17 cellular contexts compared by ENCODE assay signal in the genomic region with DNA sequence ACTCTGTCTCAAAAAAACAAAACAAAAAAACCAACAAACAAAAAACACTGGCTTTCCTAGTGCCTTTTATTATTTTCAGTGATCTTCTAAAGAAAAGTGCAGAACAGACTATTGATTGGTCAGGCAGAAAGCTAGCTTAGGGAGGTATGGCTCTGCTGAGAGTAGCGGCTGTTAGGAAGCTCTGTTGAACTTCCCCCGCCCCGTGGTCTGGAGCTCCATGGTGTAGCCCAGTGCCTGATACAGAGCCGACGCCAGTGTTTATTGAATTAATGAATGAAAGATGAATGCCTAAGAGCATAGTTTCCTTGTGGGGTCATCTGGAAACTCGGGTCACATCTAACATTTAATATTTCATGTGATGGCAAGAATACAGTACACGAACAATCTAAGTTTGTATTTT.
DNase-seq lines count a peak whose midpoint lies in the region; ATAC-seq, FAIRE-seq and TF ChIP-seq lines count a peak whose summit lies in the region.
"Had no signal": no experiment of that assay in that cellular context is flagged by ENCODE, and none has a peak within 500 bp of the region (broad histone marks: within the 10 kb centered on the region; RNA-seq: fewer than 3 reads in every experiment).

No MANE protein-coding gene starts in this region.

- peaks cover 0 to 4% (median under 1%) of the 10 kb centered on the region in 4 donors for H3K4me1 Mint-ChIP-seq in CD4-positive, alpha-beta memory T cell
- H3K4me1 Mint-ChIP-seq: B cell; CD4-positive, CD25-positive, alpha-beta regulatory T cell had no signal

- H2BK120ac ChIP-seq in mesendoderm (ENCODE audit: low read depth, low read length), result no peak overlapping the region

- no peak overlapping the region for H3K56ac ChIP-seq in mesendoderm (ENCODE audit: low read length)

- no peaks in the 10 kb centered on the region for H3K79me1 ChIP-seq in mesendoderm (ENCODE audit: low read length)

- no peak overlapping the region for H4K8ac ChIP-seq in mesendoderm (ENCODE audit: low read depth, low read length)

- ATAC-seq in right lobe of liver, result peak in 3 of 4 donors; percentile 30 to 45 (median 45)
- no peak for ATAC-seq in HepG2
- no peak for ATAC-seq in HG02588 (IDR thresholded peaks at IDR 0.05; ENCODE audit: unreplicated experiment)

- no peak overlapping the region for H3K4me3 ChIP-seq in right lobe of liver
- H3K4me3 ChIP-seq in HepG2 (replicated peaks in 1 of 3; ENCODE audit: insufficient read depth in 1 of 3, low read depth in 2 of 3, low read length in 3 of 3), result no peak overlapping the region
- H3K4me3 ChIP-seq in dorsolateral prefrontal cortex, result peak overlapping the region in 1 of 59 donors; percentile 12
- H3K4me3 ChIP-seq in mesendoderm (ENCODE audit: low read length), result no peak overlapping the region
- no peak overlapping the region for H3K4me3 ChIP-seq in Peyer's patch
- H3K4me3 ChIP-seq in CD4-positive, alpha-beta memory T cell (ENCODE audit: low read length in 2 of 2), result no peak overlapping the region

- peaks cover 0 to 1% of the 10 kb centered on the region in 2 donors for H3K27me3 Mint-ChIP-seq in CD4-positive, alpha-beta memory T cell

- H4K5ac ChIP-seq in mesendoderm (ENCODE audit: low read length), result no peak overlapping the region

- in situ Hi-C loops in HepG2 (cut with HindIII; ENCODE audit: extremely low pct_ligation_motif_present, low pct_unique_long_range_greater_than_20kb), result no loop called here

- POLR2A ChIA-PET in HepG2 (lab: Yijun Ruan, JAX), result no interaction called here
- POLR2A ChIA-PET in CD4-positive, alpha-beta memory T cell (lab: Charles Lee; ENCODE audit: partially characterized antibody), result no interaction called here

- no peak for FAIRE-seq in HepG2 (lab: Jason Lieb, UNC)
- FAIRE-seq: D721Med, G401.6, GM12891 had no signal

- no peak overlapping the region for H3K9ac ChIP-seq in HepG2 (ENCODE audit: insufficient read depth, low read depth, low read length)
- H3K9ac ChIP-seq in mesendoderm (ENCODE audit: low read length), result no peak overlapping the region

- 48% methylated on average over 7 of the region's 7 CpGs for WGBS in right lobe of liver (ENCODE audit: insufficient coverage, low coverage, low lambda C conversion rate, missing lambda C conversion rate)
- WGBS in HepG2 (ENCODE audit: low lambda C conversion rate), result 53% methylated on average over 7 of the region's 7 CpGs
- no CpG with 5 or more reads among the region's 7 CpGs for WGBS in mesendoderm (ENCODE audit: extremely low coverage, insufficient coverage, low lambda C conversion rate)

- CTCF ChIA-PET in HepG2 (lab: Yijun Ruan, JAX; ENCODE audit: low intra/inter-chr PET ratio, low total read pairs), result no interaction called here
- CTCF ChIA-PET in CD4-positive, alpha-beta memory T cell (lab: Charles Lee; ENCODE audit: partially characterized antibody), result no interaction called here

- peak overlapping the region; percentile 60 for H3K18ac ChIP-seq in mesendoderm (ENCODE audit: low read length)

- H3K27me3 ChIP-seq in right lobe of liver, result no peaks in the 10 kb centered on the region
- no peaks in the 10 kb centered on the region; a peak in 1 of 5 replicates for H3K27me3 ChIP-seq in HepG2 (ENCODE audit: control insufficient read depth in 1 of 2, insufficient read depth in 2 of 2, low read length in 2 of 2)
- no peaks in the 10 kb centered on the region for H3K27me3 ChIP-seq in dorsolateral prefrontal cortex
- H3K27me3 ChIP-seq in mesendoderm (ENCODE audit: insufficient read depth, low read length, poor library complexity), result no peaks in the 10 kb centered on the region
- H3K27me3 ChIP-seq in Peyer's patch, result no peaks in the 10 kb centered on the region
- no peaks in the 10 kb centered on the region for H3K27me3 ChIP-seq in CD4-positive, alpha-beta memory T cell (ENCODE audit: insufficient read depth, low read length)

- peaks cover 0 to 2% (median 0%) of the 10 kb centered on the region in 8 donors for H3K9me3 Mint-ChIP-seq in CD4-positive, alpha-beta memory T cell
- H3K9me3 Mint-ChIP-seq: H9 had no signal

- no peak for TF ChIP-seq EP300 in HepG2 (IDR thresholded peaks at IDR 0.05; ENCODE audit: low read depth in 2 of 2, low read length in 2 of 2)
- no peak for TF ChIP-seq EP300 in HepG2 (CRISPR knock-in tag; IDR thresholded peaks at IDR 0.05; ENCODE audit: borderline replicate concordance)

- H3K27ac ChIP-seq in right lobe of liver (no peak overlapping the region), HepG2 (ENCODE audit: extremely low read length, insufficient read depth, low read length) (no peak overlapping the region), dorsolateral prefrontal cortex (peak overlapping the region in 33 of 59 donors; percentile 3 to 99 (median 55)), mesendoderm (ENCODE audit: low read depth, low read length) (no peak overlapping the region), Peyer's patch (no peak overlapping the region)
- H3K27ac ChIP-seq in CD4-positive, alpha-beta memory T cell (ENCODE audit: low read depth, low read length), result no peak overlapping the region

- no peak overlapping the region for H2BK5ac ChIP-seq in mesendoderm (ENCODE audit: low read length)

- BruUV-seq in HepG2 (replicated peaks; lab: Mats Ljungman, UMichigan), result no TSS peak

- no peak overlapping the region for H2AFZ ChIP-seq in HepG2 (ENCODE audit: low read length)

- H3K23ac ChIP-seq in mesendoderm (ENCODE audit: low read length), result no peak overlapping the region

- TF ChIP-seq RAD21 in HepG2 (CRISPR knock-in tag; IDR thresholded peaks at IDR 0.05), result no peak

- H3K4me1 ChIP-seq in right lobe of liver, result no peaks in the 10 kb centered on the region
- 0 out of 2 replicates have a peak, but pooled peaks cover 5% of the 10 kb centered on the region for H3K4me1 ChIP-seq in HepG2 (ENCODE audit: insufficient read depth, low read length)
- no peaks in the 10 kb centered on the region for H3K4me1 ChIP-seq in mesendoderm (ENCODE audit: control insufficient read depth, low read depth, low read length)
- H3K4me1 ChIP-seq in Peyer's patch, result no peaks in the 10 kb centered on the region
- no peaks in the 10 kb centered on the region for H3K4me1 ChIP-seq in CD4-positive, alpha-beta memory T cell (ENCODE audit: insufficient read depth, low read length)

- TF ChIP-seq POLR2A in right lobe of liver (IDR thresholded peaks at IDR 0.05) (no peak), HepG2 (IDR thresholded peaks at IDR 0.05; ENCODE audit: insufficient read depth in 1 of 2, low read depth in 2 of 2, low read length in 2 of 2) (no peak), Peyer's patch (IDR thresholded peaks at IDR 0.05) (no peak)

- H3K9me3 ChIP-seq in right lobe of liver, result no peaks in the 10 kb centered on the region
- H3K9me3 ChIP-seq in HepG2 (ENCODE audit: low read length), result no peaks in the 10 kb centered on the region
- H3K9me3 ChIP-seq in Peyer's patch, result no peaks in the 10 kb centered on the region
- H3K9me3 ChIP-seq in CD4-positive, alpha-beta memory T cell (ENCODE audit: control insufficient read depth in 1 of 2, low read length in 2 of 2), result no peaks in the 10 kb centered on the region
- H3K9me3 ChIP-seq: Caco-2 had no signal

- intact Hi-C loops in right lobe of liver (cut with DNase I), result no loop called here
- intact Hi-C loops in HepG2 (cut with micrococcal nuclease; ENCODE audit: unreplicated experiment), result no loop called here
- intact Hi-C loops in dorsolateral prefrontal cortex (cut with DNase I), result no loop called here
- intact Hi-C loops in CD4-positive, alpha-beta memory T cell (cut with micrococcal nuclease), result no loop called here

- no peak overlapping the region for H2AK5ac ChIP-seq in mesendoderm (ENCODE audit: low read length)

- TF ChIP-seq CTCF in right lobe of liver (IDR thresholded peaks at IDR 0.05) (no peak), HepG2 (CRISPR knock-in tag; IDR thresholded peaks at IDR 0.05) (no peak), dorsolateral prefrontal cortex (IDR thresholded peaks at IDR 0.05 in 54 of 56, conservative IDR thresholded peaks at IDR 0.05 in 2 of 56; ENCODE audit: low read depth in 1 of 56, partially characterized antibody in 56 of 56) (no peak), Peyer's patch (IDR thresholded peaks at IDR 0.05) (no peak)

- DNase-seq in right lobe of liver, result peak in 1 of 3 donors; percentile 21
- DNase-seq in HepG2 (ENCODE audit: low spot score), result no peak
- no peak for DNase-seq in dorsolateral prefrontal cortex
- DNase-seq in mesendoderm, result no peak
- no peak for DNase-seq in Peyer's patch
- DNase-seq in CD4-positive, alpha-beta memory T cell, result no peak
- DNase-seq: 8988T; C1 segment of cervical spinal cord; Caco-2; CD4-positive, CD25-positive, alpha-beta regulatory T cell; GOT3; H9 had no signal

- H3K36me3 ChIP-seq in right lobe of liver (no peaks in the 10 kb centered on the region), HepG2 (replicated peaks in 1 of 2; ENCODE audit: control insufficient read depth in 1 of 2, insufficient read depth in 2 of 2, low read length in 2 of 2) (no peaks in the 10 kb centered on the region), mesendoderm (ENCODE audit: control insufficient read depth, insufficient read depth, low read length) (no peaks in the 10 kb centered on the region), Peyer's patch (no peaks in the 10 kb centered on the region)
- H3K36me3 ChIP-seq in CD4-positive, alpha-beta memory T cell (ENCODE audit: insufficient read depth, low read length), result no peaks in the 10 kb centered on the region

- H2BK15ac ChIP-seq in mesendoderm (replicated peaks; ENCODE audit: low read depth), result no peak overlapping the region

- no peak overlapping the region for H3K4me3 Mint-ChIP-seq in CD4-positive, alpha-beta memory T cell
- H3K4me3 Mint-ChIP-seq: B cell; CD4-positive, CD25-positive, alpha-beta regulatory T cell; H9 had no signal

- H3K4me2 ChIP-seq in HepG2 (ENCODE audit: low read depth, low read length) (no peak overlapping the region), mesendoderm (ENCODE audit: low read length) (no peak overlapping the region)

- H3K4ac ChIP-seq in mesendoderm (ENCODE audit: low read depth, low read length), result no peak overlapping the region

- H3K27ac Mint-ChIP-seq in CD4-positive, alpha-beta memory T cell, result no peak overlapping the region
- H3K27ac Mint-ChIP-seq: B cell; CD4-positive, CD25-positive, alpha-beta regulatory T cell; H9 had no signal

- H3K79me2 ChIP-seq in HepG2 (ENCODE audit: insufficient read depth, low read length), result no peaks in the 10 kb centered on the region
- no peaks in the 10 kb centered on the region for H3K79me2 ChIP-seq in mesendoderm (ENCODE audit: control insufficient read depth, insufficient read depth, low read length)

- H4K20me1 ChIP-seq in HepG2 (ENCODE audit: insufficient read depth, low read length), result no peaks in the 10 kb centered on the region

- no peaks in the 10 kb centered on the region for H3K36me3 Mint-ChIP-seq in CD4-positive, alpha-beta memory T cell
- H3K36me3 Mint-ChIP-seq: CD4-positive, CD25-positive, alpha-beta regulatory T cell had no signal

TF ChIP-seq in HepG2, 621 proteins besides CTCF, POLR2A, EP300 and RAD21 (continues in another document):
- TF ChIP-seq MTF1 (CRISPR knock-in tag; IDR thresholded peaks at IDR 0.05), result no peak
- TF ChIP-seq, protein P1, sequence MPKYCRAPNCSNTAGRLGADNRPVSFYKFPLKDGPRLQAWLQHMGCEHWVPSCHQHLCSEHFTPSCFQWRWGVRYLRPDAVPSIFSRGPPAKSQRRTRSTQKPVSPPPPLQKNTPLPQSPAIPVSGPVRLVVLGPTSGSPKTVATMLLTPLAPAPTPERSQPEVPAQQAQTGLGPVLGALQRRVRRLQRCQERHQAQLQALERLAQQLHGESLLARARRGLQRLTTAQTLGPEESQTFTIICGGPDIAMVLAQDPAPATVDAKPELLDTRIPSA (CRISPR knock-in tag; IDR thresholded peaks at IDR 0.05; ENCODE audit: borderline replicate concordance), result no peak

Comparison
In these comparisons a context has a peak if more than half of its experiments do, and no peak if none do; other contexts are left out.
1. ATAC-seq: peak in right lobe of liver (3 of 4); none in HepG2 (single experiment) and HG02588 (single experiment).
2. H3K27ac ChIP-seq: peak in dorsolateral prefrontal cortex (33 of 59); none in right lobe of liver (0 of 3), HepG2 (single experiment), mesendoderm (single experiment), Peyer's patch (0 of 4) and CD4-positive, alpha-beta memory T cell (single experiment).